Comparison of ENCODE assay signal across 1 cellular context in genomic region chr10:42645103-42645502, GRCh38.
TF ChIP-seq lines count a peak whose summit lies in the region.

No MANE protein-coding gene starts in this region.

TF ChIP-seq in HepG2, 621 proteins besides CTCF, POLR2A, EP300 and RAD21:
- TF ChIP-seq ZNF652 (CRISPR knock-in tag; IDR thresholded peaks at IDR 0.05; ENCODE audit: borderline replicate concordance, low read depth): no peak
- no peak for TF ChIP-seq ZNF354B (CRISPR knock-in tag; IDR thresholded peaks at IDR 0.05)
- TF ChIP-seq ZNF773 (CRISPR knock-in tag; IDR thresholded peaks at IDR 0.05; ENCODE audit: borderline replicate concordance): no peak
- no peak for TF ChIP-seq MATR3 (CRISPR knock-in tag; IDR thresholded peaks at IDR 0.05)
- TF ChIP-seq PHF5A (CRISPR knock-in tag; IDR thresholded peaks at IDR 0.05; ENCODE audit: low read depth, unreplicated experiment): no peak
- TF ChIP-seq SP140L (CRISPR knock-in tag; IDR thresholded peaks at IDR 0.05; ENCODE audit: borderline replicate concordance): no peak
- TF ChIP-seq ZFP90 (CRISPR knock-in tag; IDR thresholded peaks at IDR 0.05; ENCODE audit: borderline replicate concordance): no peak
- TF ChIP-seq SMARCC2 (IDR thresholded peaks at IDR 0.05): no peak
